ENCODE assay signal across 21 cellular contexts in the genomic region with DNA sequence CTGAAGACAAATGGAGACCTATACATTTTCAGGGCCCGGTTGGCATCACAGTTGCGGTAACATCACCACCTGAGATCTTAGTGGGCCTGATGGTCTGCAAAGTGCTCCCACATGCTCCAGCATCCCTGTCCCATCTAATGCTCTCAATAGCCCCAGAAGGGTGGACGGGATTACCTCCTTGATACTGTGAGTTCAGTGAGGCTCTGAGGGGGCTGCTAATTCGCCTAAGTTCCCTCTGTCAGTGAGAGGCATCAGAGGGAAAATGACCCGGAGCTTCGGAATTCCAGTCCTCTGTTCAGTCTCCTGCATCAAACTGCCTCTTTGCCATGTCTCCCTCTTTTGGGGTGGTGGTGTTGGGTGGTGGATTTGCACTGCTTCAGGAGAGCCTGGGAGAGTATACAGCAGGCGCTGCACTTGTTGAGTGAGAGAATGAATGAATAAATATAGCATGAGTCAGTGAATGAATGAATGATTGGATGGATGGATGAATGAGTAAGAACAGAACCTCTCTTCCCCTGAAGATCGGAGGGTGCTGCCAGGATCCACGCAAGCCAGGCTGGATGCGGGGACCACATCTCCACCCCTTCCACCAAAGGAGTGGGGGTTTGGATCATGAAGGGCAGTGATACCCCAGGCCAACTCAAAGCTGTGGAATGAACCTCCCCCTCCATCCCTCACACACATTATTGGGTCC.
"Had no signal": no experiment of that assay in that cellular context is flagged by ENCODE, and none has a peak within 500 bp of the region (broad histone marks: within the 10 kb centered on the region; RNA-seq: fewer than 3 reads in every experiment).

No MANE protein-coding gene starts in this region.

- DNase-seq: caudate nucleus; cortex of kidney; foreskin keratinocyte; heart left ventricle; hippocampal formation; left colon; left ventricle myocardium superior; mesenchymal stem cell; midbrain; naive B cell; nephron progenitor cell; ovary; right lobe of liver; stimulated activated CD4-positive, alpha-beta T cell treated with anti-CD3 and anti-CD28 coated beads, Interleukin-4, amount 100 ng/mL, for 1 hour; stimulated activated CD8-positive, alpha-beta memory T cell treated with anti-CD3 and anti-CD28 coated beads, Interleukin-4, amount 100 ng/mL, for 48 hours; stimulated activated naive CD8-positive, alpha-beta T cell treated with anti-CD3 and anti-CD28 coated beads, Interleukin-15, Interleukin-2, amounts not matched to agents 100 U/mL and 50 U/mL, for 24 hours; testis had no signal

- H3K27ac ChIP-seq: foreskin keratinocyte, heart left ventricle, ovary, right lobe of liver, testis, tibial nerve had no signal

- H3K27me3 ChIP-seq: foreskin keratinocyte, heart left ventricle, ovary, right lobe of liver, testis, tibial nerve had no signal

- H3K4me3 ChIP-seq: heart left ventricle, lung, ovary, right lobe of liver, testis, tibial nerve had no signal

- H3K36me3 Mint-ChIP-seq: naive B cell; stimulated activated effector memory CD8-positive, alpha-beta T cell treated with anti-CD3 and anti-CD28 coated beads, Interleukin-12 subunit alpha, Interleukin-12 subunit beta, amount 100 ng/mL, for 72 hours had no signal

- H3K4me1 Mint-ChIP-seq: stimulated activated effector memory CD8-positive, alpha-beta T cell treated with anti-CD3 and anti-CD28 coated beads, Interleukin-12 subunit alpha, Interleukin-12 subunit beta, amount 100 ng/mL, for 72 hours had no signal

- H3K9me3 ChIP-seq: heart left ventricle, ovary, right lobe of liver, testis, tibial nerve had no signal

- H3K27ac Mint-ChIP-seq: naive B cell; nephron progenitor cell; progenitor cell of endocrine pancreas; stimulated activated effector memory CD8-positive, alpha-beta T cell treated with anti-CD3 and anti-CD28 coated beads, Interleukin-12 subunit alpha, Interleukin-12 subunit beta, amount 100 ng/mL, for 72 hours had no signal

- H3K36me3 ChIP-seq: heart left ventricle, ovary, right lobe of liver, tibial nerve had no signal

- H3K4me1 ChIP-seq: foreskin keratinocyte, heart left ventricle, right lobe of liver, testis, tibial nerve had no signal

- ATAC-seq: foreskin keratinocyte; heart left ventricle; left colon; left ventricle myocardium superior; right lobe of liver; stimulated activated effector memory CD8-positive, alpha-beta T cell treated with anti-CD3 and anti-CD28 coated beads, Interleukin-12 subunit alpha, Interleukin-12 subunit beta, amount 100 ng/mL, for 72 hours; stimulated activated naive CD8-positive, alpha-beta T cell treated with anti-CD3 and anti-CD28 coated beads, Interleukin-15, Interleukin-2, amounts not matched to agents 100 U/mL and 50 U/mL, for 24 hours had no signal

- H3K9me3 Mint-ChIP-seq: nephron progenitor cell; stimulated activated effector memory CD8-positive, alpha-beta T cell treated with anti-CD3 and anti-CD28 coated beads, Interleukin-12 subunit alpha, Interleukin-12 subunit beta, amount 100 ng/mL, for 72 hours had no signal

- H3K4me3 Mint-ChIP-seq: naive B cell; nephron progenitor cell; stimulated activated effector memory CD8-positive, alpha-beta T cell treated with anti-CD3 and anti-CD28 coated beads, Interleukin-12 subunit alpha, Interleukin-12 subunit beta, amount 100 ng/mL, for 72 hours had no signal
